2 cellular contexts compared by ENCODE assay signal in the genomic region with DNA sequence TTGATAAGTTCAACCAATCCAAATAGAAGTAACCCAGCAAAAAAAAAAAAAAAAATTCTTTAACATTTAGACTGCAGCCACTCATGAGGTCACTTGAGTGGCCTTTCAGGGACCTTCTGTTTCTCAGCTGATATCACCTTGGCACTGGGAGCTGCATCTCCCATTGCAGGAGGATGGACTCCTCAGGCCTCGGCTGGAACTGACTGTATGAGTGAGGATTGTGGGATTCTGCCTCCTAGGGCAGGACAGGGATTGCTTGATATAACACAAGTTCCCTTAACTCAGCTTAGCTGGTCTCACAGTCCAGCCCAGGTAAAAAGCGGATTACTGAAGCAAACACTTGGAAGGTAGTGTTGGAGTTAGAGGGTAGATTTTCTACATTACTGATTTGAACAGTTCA.
TF ChIP-seq lines count a peak whose summit lies in the region.

No MANE protein-coding gene starts in this region.

TF ChIP-seq in GM23338, 12 proteins besides CTCF, POLR2A, EP300 and RAD21 (continued from another document):
- no peak for TF ChIP-seq STAT1 (IDR thresholded peaks at IDR 0.05; ENCODE audit: unreplicated experiment)
- no peak for TF ChIP-seq CREB1 (CRISPR knock-in tag; IDR thresholded peaks at IDR 0.05; ENCODE audit: low read depth)
- TF ChIP-seq POLR2AphosphoS5 (IDR thresholded peaks at IDR 0.05; ENCODE audit: low read depth): peak; percentile 83
- TF ChIP-seq ZNF331 (CRISPR knock-in tag; IDR thresholded peaks at IDR 0.05; ENCODE audit: low read depth): no peak

TF ChIP-seq in WTC11, 78 proteins besides CTCF, POLR2A, EP300 and RAD21 (continued from another document):
- TF ChIP-seq, protein P1, sequence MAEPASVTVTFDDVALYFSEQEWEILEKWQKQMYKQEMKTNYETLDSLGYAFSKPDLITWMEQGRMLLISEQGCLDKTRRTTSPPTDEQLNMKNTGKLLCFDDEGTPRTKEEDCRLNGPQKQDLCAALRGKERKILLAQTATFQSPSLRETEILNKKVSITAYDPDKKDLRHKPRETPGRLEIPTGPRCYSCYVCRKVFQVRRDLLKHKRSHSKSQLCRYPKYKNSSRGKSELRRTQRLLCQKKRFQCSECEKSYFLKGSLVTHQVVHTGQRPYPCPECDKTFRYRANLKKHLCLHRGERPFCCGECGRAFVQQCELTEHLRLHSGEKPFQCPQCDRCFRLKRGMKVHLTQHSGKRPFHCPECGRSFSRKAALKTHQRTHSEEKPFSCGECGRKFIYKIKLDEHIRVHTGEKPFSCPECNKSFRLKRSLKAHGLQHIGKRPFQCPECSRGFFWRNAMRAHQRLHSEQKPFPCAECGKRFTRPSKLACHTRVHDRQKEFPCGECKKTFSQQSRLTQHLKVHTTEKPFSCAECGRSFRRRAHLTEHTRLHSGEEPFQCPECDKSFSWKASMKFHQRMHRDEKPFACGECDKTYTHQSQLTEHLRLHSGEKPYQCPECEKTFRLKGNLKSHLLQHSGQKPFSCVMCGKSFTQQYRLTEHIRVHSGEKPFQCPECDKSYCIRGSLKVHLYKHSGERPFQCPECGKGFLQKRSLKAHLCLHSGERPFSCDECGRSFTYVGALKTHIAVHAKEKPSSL (CRISPR knock-in tag; conservative IDR thresholded peaks at IDR 0.05): 0 out of 2 replicates have a peak, but pooled peaks have one; percentile 24
- no peak for TF ChIP-seq GABPB1 (CRISPR knock-in tag; IDR thresholded peaks at IDR 0.05)
- 0 out of 2 replicates have a peak, but pooled peaks have one; percentile 32 for TF ChIP-seq NFATC4 (CRISPR knock-in tag; IDR thresholded peaks at IDR 0.05)
